In genomic region chr20:39676857-39677351, GRCh38 we compare ENCODE assay signal across 11 cellular contexts.
DNase-seq lines count a peak whose midpoint lies in the region; ATAC-seq and TF ChIP-seq lines count a peak whose summit lies in the region.
"Had no signal": no experiment of that assay in that cellular context is flagged by ENCODE, and none has a peak within 500 bp of the region (broad histone marks: within the 10 kb centered on the region; RNA-seq: fewer than 3 reads in every experiment).

No MANE protein-coding gene starts in this region.

- H2AFZ ChIP-seq in OCI-LY1 (ENCODE audit: low read length) = no peak overlapping the region

- DNase-seq in GM10248 (ENCODE audit: extremely low spot score) (peak; percentile 28), foreskin keratinocyte (peak in 1 of 2 donors; percentile 33), RWPE1 (ENCODE audit: low spot score) (no peak), lower leg skin (ENCODE audit: low spot score in 2 of 2) (no peak)
- DNase-seq: CD4-positive, CD25-positive, alpha-beta regulatory T cell; effector memory CD4-positive, alpha-beta T cell; NCI-H187 treated with DMSO at 0.1 percent for 48 hours had no signal

- peak; percentile 44 for TF ChIP-seq CTCF in 22Rv1 (IDR thresholded peaks at IDR 0.05)
- peak; percentile 21 for TF ChIP-seq CTCF in GM10248 (IDR thresholded peaks at IDR 0.05; ENCODE audit: control extremely low read depth, extremely low read depth, low read depth, missing control alignments)
- TF ChIP-seq CTCF in OCI-LY1 (IDR thresholded peaks at IDR 0.05; ENCODE audit: low read length) = peak; percentile 52
- peak; percentile 50 for TF ChIP-seq CTCF in foreskin keratinocyte (conservative IDR thresholded peaks at IDR 0.05)
- TF ChIP-seq CTCF in RWPE1 (conservative IDR thresholded peaks at IDR 0.05; ENCODE audit: low read depth) = no peak; the same call in 1 of the 2 replicates
- TF ChIP-seq CTCF in lower leg skin (IDR thresholded peaks at IDR 0.05) = no peak

- TF ChIP-seq POLR2A in lower leg skin (IDR thresholded peaks at IDR 0.05) = no peak

- POLR2A ChIA-PET in GM10248 (lab: Yijun Ruan, JAX) (no interaction called here), RWPE1 (lab: Yijun Ruan, JAX; ENCODE audit: low non-redundant PET) (no interaction called here)

- H3F3A ChIP-seq in OCI-LY1 (ENCODE audit: insufficient read depth, low read length) = no peaks in the 10 kb centered on the region

- 56 to 62% methylated on average over 4 of the region's 4 CpGs for WGBS in lower leg skin, 2 donors

- H4K20me1 ChIP-seq in OCI-LY1 (ENCODE audit: insufficient read depth, low read length) = no peaks in the 10 kb centered on the region

- no peaks in the 10 kb centered on the region for H3K9me3 ChIP-seq in OCI-LY1 (ENCODE audit: low read length)

- CTCF ChIA-PET in GM10248 (lab: Yijun Ruan, JAX) = interaction anchor here (1.0 to 4.4 kb wide), 7 partner anchors 9 to 202 kb away, joined by 3 to 37 read pairs (median 4); no protein-coding TSS in a partner anchor
- CTCF ChIA-PET in RWPE1 (lab: Yijun Ruan, JAX) = no interaction called here

- H3K9me2 ChIP-seq in OCI-LY1 (ENCODE audit: low read depth, low read length) = no peaks in the 10 kb centered on the region

- H3K4me3 ChIP-seq in OCI-LY1 (ENCODE audit: low read depth, low read length, poor library complexity, severe bottlenecking) = no peak overlapping the region
- no peak overlapping the region for H3K4me3 ChIP-seq in lower leg skin (ENCODE audit: low read depth, poor library complexity, severe bottlenecking)

- H3K27me3 ChIP-seq in OCI-LY1 (ENCODE audit: insufficient read depth, low read length) (0 out of 2 replicates have a peak, but pooled peaks cover 3% of the 10 kb centered on the region), foreskin keratinocyte (no peaks in the 10 kb centered on the region)

- H3K4me1 ChIP-seq in OCI-LY1 (ENCODE audit: insufficient read depth, low read length, severe bottlenecking) = no peaks in the 10 kb centered on the region
- H3K4me1 ChIP-seq in foreskin keratinocyte = no peaks in the 10 kb centered on the region

- intact Hi-C loops in lower leg skin (cut with DNase I; ENCODE audit: low total_unique reads) = no loop called here

- ATAC-seq in foreskin keratinocyte (no peak), GM19328 (IDR thresholded peaks at IDR 0.05; ENCODE audit: unreplicated experiment) (no peak), HG03097 (IDR thresholded peaks at IDR 0.05; ENCODE audit: low FRiP score, unreplicated experiment) (no peak)

- H3K36me3 ChIP-seq in OCI-LY1 (ENCODE audit: insufficient read depth, low read length) = no peaks in the 10 kb centered on the region

- no peak overlapping the region for H3K4me2 ChIP-seq in OCI-LY1 (ENCODE audit: low read length)

- H3K27ac ChIP-seq in 22Rv1 (no peak overlapping the region), OCI-LY1 (ENCODE audit: low read depth, low read length, poor library complexity, severe bottlenecking) (no peak overlapping the region), foreskin keratinocyte (no peak overlapping the region), RWPE1 (no peak overlapping the region)

- no peak overlapping the region for H3K9ac ChIP-seq in OCI-LY1 (ENCODE audit: low read length)

- no peaks in the 10 kb centered on the region for H3K79me2 ChIP-seq in OCI-LY1 (ENCODE audit: insufficient read depth, low read length)

Comparison
In these comparisons a context has a peak if more than half of its experiments do, and no peak if none do; other contexts are left out.
1. CTCF ChIP-seq: peak in 22Rv1 (single experiment), GM10248 (single experiment), OCI-LY1 (single experiment) and foreskin keratinocyte (single experiment); none in RWPE1 (single experiment) and lower leg skin (0 of 3).